ENCODE assay signal across 8 cellular contexts in genomic region chr6:125153541-125154183, GRCh38. TPM values are rescaled to one million over a fixed set of nuclear protein-coding genes. Genes with fewer than 3 reads are reported as not detected.
DNase-seq lines count a peak whose midpoint lies in the region; ATAC-seq and TF ChIP-seq lines count a peak whose summit lies in the region.

Gene TPD52L1 (plus strand): TSS chr6:125153773. CDS start chr6:125153952, 179 bp downstream.

- peak; percentile 90 for TF ChIP-seq CTCF in epithelial cell of proximal tubule (conservative IDR thresholded peaks at IDR 0.05; ENCODE audit: low read depth, low read length)

- H3K4me1 ChIP-seq in mononuclear cell (ENCODE audit: insufficient read depth, low read length) = peaks cover 15% of the 10 kb centered on the region

- DNase-seq in C1 segment of cervical spinal cord (lab: John Stamatoyannopoulos, UW) (peak in 12 of 14 donors; percentile 3 to 64 (median 44)), NCI-H82 treated with DMSO at 0.1 percent for 48 hours (lab: John Stamatoyannopoulos, UW; ENCODE audit: unreplicated experiment) (peak; percentile 78), activated T-cell treated with anti-CD3 and anti-CD28 coated beads for 4 hours (peak; percentile 31), epithelial cell of proximal tubule (ENCODE audit: low read depth) (no peak)
- peak; percentile 5 to 22 for DNase-seq in stimulated activated CD8-positive, alpha-beta memory T cell treated with anti-CD3 and anti-CD28 coated beads, Interleukin-4, amount 100 ng/mL, for 1 hour (ENCODE audit: low read depth in 2 of 2, low spot score in 1 of 2)

- peaks cover 30% of the 10 kb centered on the region for H3K27me3 ChIP-seq in mononuclear cell (ENCODE audit: insufficient read depth, low read length)

- H3K9me3 ChIP-seq in mononuclear cell (ENCODE audit: low read depth, low read length) = no peaks in the 10 kb centered on the region

- ATAC-seq in GM19397 (IDR thresholded peaks at IDR 0.05; ENCODE audit: unreplicated experiment) = peak; percentile 97
- ATAC-seq in HG03520 (IDR thresholded peaks at IDR 0.05; ENCODE audit: unreplicated experiment) = peak; percentile 95

- H3K4me3 ChIP-seq in epithelial cell of proximal tubule (ENCODE audit: low read depth, low read length) (peak within 1 kb of the TSS; percentile 91), mononuclear cell (ENCODE audit: low read length) (peak within 1 kb of the TSS; percentile 26)

RNA-seq across cellular contexts. Expression of gene TPD52L1, which starts in this region (rescaled TPM):
- 54.3 and 67.3 TPM in 2 replicates for total RNA-seq in epithelial cell of proximal tubule
- total RNA-seq in mononuclear cell = 0.31 TPM

Comparison
In these comparisons a context has a peak if more than half of its experiments do, and no peak if none do; other contexts are left out.
1. RNA of gene TPD52L1 (total RNA-seq): 54.3 to 67.3 TPM in epithelial cell of proximal tubule; 0.31 TPM in mononuclear cell (single experiment); every median in the first group is over 10 times any median in the second.